ENCODE assay signal across 8 cellular contexts in the genomic region with DNA sequence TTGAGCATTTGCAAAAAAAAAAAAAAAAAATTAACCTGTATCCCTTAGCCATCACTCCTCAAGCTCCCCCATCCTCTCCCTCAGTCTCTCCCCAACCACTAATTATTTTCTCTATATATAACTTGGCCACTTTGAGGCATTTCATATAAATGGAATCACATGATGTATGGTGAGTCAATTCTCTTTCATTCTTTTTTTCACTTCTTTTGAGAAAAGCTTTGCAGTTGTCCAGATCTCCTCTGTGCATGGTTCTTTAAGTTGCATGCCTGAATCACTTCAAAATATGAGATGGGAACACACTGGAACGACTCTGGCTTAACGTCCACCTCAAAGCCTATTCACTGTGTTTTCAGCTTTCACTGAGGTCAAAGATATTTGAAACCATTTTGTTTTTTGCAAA. TPM values are rescaled to one million over a fixed set of nuclear protein-coding genes. Genes with fewer than 3 reads are reported as not detected.
"Had no signal": no experiment of that assay in that cellular context is flagged by ENCODE, and none has a peak within 500 bp of the region (broad histone marks: within the 10 kb centered on the region; RNA-seq: fewer than 3 reads in every experiment).

No MANE protein-coding gene starts in this region.

- H2AFZ ChIP-seq: GM23248 had no signal

- H3K27ac ChIP-seq: GM23248 had no signal

- H3K4me1 ChIP-seq: HAP-1 had no signal

- H3K9ac ChIP-seq: GM23248 had no signal

- ATAC-seq: HCT116 had no signal

- H3K4me3 ChIP-seq: GM23248, HAP-1 had no signal

- FAIRE-seq: HTR-8/SVneo had no signal

- H3K36me3 ChIP-seq: HAP-1 had no signal

- H3K9me3 ChIP-seq: HAP-1 had no signal

- DNase-seq: GM23248, GOT3, HFFc6, IMR-90 had no signal

RNA-seq across cellular contexts. Expression of gene SHANK2, which starts 40.7 kb away (rescaled TPM):
- total RNA-seq: H4 had no signal
